Comparison of ENCODE assay signal across 8 cellular contexts in the genomic region with DNA sequence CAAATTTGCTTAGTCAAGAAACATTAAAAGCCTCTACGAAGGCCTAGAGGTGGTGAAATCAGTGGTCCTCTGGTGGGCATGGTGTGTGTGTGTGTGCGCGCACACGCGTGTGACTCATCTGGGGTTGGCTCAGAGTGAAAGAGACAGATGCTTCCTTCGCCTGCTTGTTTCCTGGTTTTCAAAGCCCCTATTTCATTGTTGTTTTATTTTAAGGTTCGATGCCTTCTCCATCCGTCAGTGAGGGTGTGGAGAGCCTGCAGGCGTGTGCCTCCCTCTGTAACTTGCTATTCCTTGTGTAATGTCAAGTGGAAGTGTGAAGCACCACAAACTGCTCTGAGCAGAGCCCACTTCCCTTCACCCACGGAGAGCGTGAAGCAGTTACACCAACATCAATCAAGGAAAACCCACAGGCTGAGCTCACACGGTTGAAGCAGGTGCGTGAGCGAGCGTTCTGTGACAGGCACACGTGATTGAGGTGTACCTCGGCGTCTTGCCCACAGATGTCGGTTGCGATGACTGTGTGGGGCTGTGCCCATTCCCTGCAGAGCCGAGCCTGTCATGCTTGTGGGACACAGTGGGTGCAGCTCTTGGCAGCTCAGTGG.
DNase-seq lines count a peak whose midpoint lies in the region; ATAC-seq and TF ChIP-seq lines count a peak whose summit lies in the region.

No MANE protein-coding gene starts in this region.

- peak overlapping the region; percentile 20 for H3K4me3 Mint-ChIP-seq in activated CD4-positive, alpha-beta T cell treated with anti-CD3 and anti-CD28 coated beads, Interleukin-2, amount 10 ng/mL, durations not matched to agents 7 days and 5 days

- peak; percentile 33 for TF ChIP-seq POLR2A in GM19193 (IDR thresholded peaks at IDR 0.05; ENCODE audit: extremely low read depth, insufficient read depth, insufficient read length)

- peaks cover 35% of the 10 kb centered on the region for H3K4me1 Mint-ChIP-seq in activated CD4-positive, alpha-beta T cell treated with anti-CD3 and anti-CD28 coated beads, Interleukin-2, amount 10 ng/mL, durations not matched to agents 7 days and 5 days

- H3K36me3 Mint-ChIP-seq in activated CD4-positive, alpha-beta T cell treated with anti-CD3 and anti-CD28 coated beads, Interleukin-2, amount 10 ng/mL, durations not matched to agents 7 days and 5 days (ENCODE audit: low read depth): no peaks in the 10 kb centered on the region

- no peaks in the 10 kb centered on the region for H3K27me3 ChIP-seq in lower lobe of right lung (ENCODE audit: low read depth)

- ATAC-seq in HG03064 (IDR thresholded peaks at IDR 0.05; ENCODE audit: low read depth, unreplicated experiment) (peak; percentile 66), lower lobe of right lung (peak; percentile 96)

- in situ Hi-C loops in G401 (cut with HindIII; ENCODE audit: low sequenced_read_pairs): no loop called here

- H3K36me3 ChIP-seq in lower lobe of right lung: no peaks in the 10 kb centered on the region

- H3K27ac ChIP-seq in lower lobe of right lung: no peak overlapping the region

- no peak for TF ChIP-seq CTCF in lower lobe of right lung (IDR thresholded peaks at IDR 0.05)

- intact Hi-C loops in lower lobe of right lung (cut with DNase I): no loop called here

- peak overlapping the region; percentile 86 for H3K27ac Mint-ChIP-seq in activated CD4-positive, alpha-beta T cell treated with anti-CD3 and anti-CD28 coated beads, Interleukin-2, amount 10 ng/mL, durations not matched to agents 7 days and 5 days

- CTCF ChIA-PET in activated CD4-positive, alpha-beta T cell treated with anti-CD3 and anti-CD28 coated beads, Interleukin-2, amount 10 ng/mL, durations not matched to agents 7 days and 5 days (lab: Charles Lee): no interaction called here

- POLR2A ChIA-PET in activated CD4-positive, alpha-beta T cell treated with anti-CD3 and anti-CD28 coated beads, Interleukin-2, amount 10 ng/mL, durations not matched to agents 7 days and 5 days (lab: Charles Lee): interaction anchor here (1.1 kb wide), 1 partner anchor 37 kb away, joined by 3 read pairs; no protein-coding TSS in a partner anchor

- H3K27me3 Mint-ChIP-seq in activated CD4-positive, alpha-beta T cell treated with anti-CD3 and anti-CD28 coated beads, Interleukin-2, amount 10 ng/mL, durations not matched to agents 7 days and 5 days: peaks cover 3% of the 10 kb centered on the region

- DNase-seq in activated CD4-positive, alpha-beta T cell treated with anti-CD3 and anti-CD28 coated beads, Interleukin-2, amount 10 ng/mL, durations not matched to agents 7 days and 5 days: peak; percentile 72
- peak; percentile 77 for DNase-seq in lower lobe of right lung
- no peak for DNase-seq in NCI-H1048 (lab: John Stamatoyannopoulos, UW)
- DNase-seq in NCI-H345 treated with DMSO at 0.1 percent for 48 hours (lab: John Stamatoyannopoulos, UW; ENCODE audit: unreplicated experiment): no peak
- no peak for DNase-seq in G401 (ENCODE audit: low spot score)
- DNase-seq in glomerular visceral epithelial cell (ENCODE audit: extremely low spot score): no peak

- H3K9me3 Mint-ChIP-seq in activated CD4-positive, alpha-beta T cell treated with anti-CD3 and anti-CD28 coated beads, Interleukin-2, amount 10 ng/mL, durations not matched to agents 7 days and 5 days: no peaks in the 10 kb centered on the region

- peak overlapping the region; percentile 17 for H3K4me3 ChIP-seq in lower lobe of right lung

- H3K9me3 ChIP-seq in lower lobe of right lung: no peaks in the 10 kb centered on the region

- peaks cover 11% of the 10 kb centered on the region for H3K4me1 ChIP-seq in lower lobe of right lung

Comparison
In these comparisons a context has a peak if more than half of its experiments do, and no peak if none do; other contexts are left out.
1. DNase-seq: peak in activated CD4-positive, alpha-beta T cell treated with anti-CD3 and anti-CD28 coated beads, Interleukin-2, amount 10 ng/mL, durations not matched to agents 7 days and 5 days (single experiment) and lower lobe of right lung (single experiment); none in NCI-H1048 (single experiment), NCI-H345 treated with DMSO at 0.1 percent for 48 hours (single experiment), G401 (single experiment) and glomerular visceral epithelial cell (single experiment).